ENCODE assay signal across 8 cellular contexts in genomic region chr16:80806957-80807356, GRCh38. TPM values are rescaled to one million over a fixed set of nuclear protein-coding genes. Genes with fewer than 3 reads are reported as not detected.
A peak's percentile ranks its signal among the peaks of the same experiment; 100 is the strongest.
DNase-seq lines count a peak whose midpoint lies in the region; ATAC-seq and TF ChIP-seq lines count a peak whose summit lies in the region.
"Had no signal": no experiment of that assay in that cellular context is flagged by ENCODE, and none has a peak within 500 bp of the region (broad histone marks: within the 10 kb centered on the region; RNA-seq: fewer than 3 reads in every experiment).

No MANE protein-coding gene starts in this region.

- H3K27me3 Mint-ChIP-seq in activated CD8-positive, alpha-beta T cell treated with anti-CD3 and anti-CD28 coated beads, Interleukin-2, amount 10 ng/mL, durations not matched to agents 7 days and 5 days (ENCODE audit: low read depth): peaks cover 11% of the 10 kb centered on the region
- H3K27me3 Mint-ChIP-seq in nephron progenitor cell (ENCODE audit: low read depth, poor library complexity): peaks cover 21% of the 10 kb centered on the region

- H3K4me3 Mint-ChIP-seq in activated CD8-positive, alpha-beta T cell treated with anti-CD3 and anti-CD28 coated beads, Interleukin-2, amount 10 ng/mL, durations not matched to agents 7 days and 5 days: no peak overlapping the region
- H3K4me3 Mint-ChIP-seq in stimulated activated effector memory CD8-positive, alpha-beta T cell treated with anti-CD3 and anti-CD28 coated beads, Interleukin-12 subunit alpha, Interleukin-12 subunit beta, amount 100 ng/mL, for 72 hours: peak overlapping the region; percentile 4
- H3K4me3 Mint-ChIP-seq in nephron progenitor cell: no peak overlapping the region

- peaks cover 26% of the 10 kb centered on the region for H3K4me1 Mint-ChIP-seq in activated CD8-positive, alpha-beta T cell treated with anti-CD3 and anti-CD28 coated beads, Interleukin-2, amount 10 ng/mL, durations not matched to agents 7 days and 5 days (ENCODE audit: low read depth)
- H3K4me1 Mint-ChIP-seq in stimulated activated effector memory CD8-positive, alpha-beta T cell treated with anti-CD3 and anti-CD28 coated beads, Interleukin-12 subunit alpha, Interleukin-12 subunit beta, amount 100 ng/mL, for 72 hours: peaks cover 33% of the 10 kb centered on the region
- H3K4me1 Mint-ChIP-seq in nephron progenitor cell: no peaks in the 10 kb centered on the region

- ATAC-seq in activated CD8-positive, alpha-beta T cell treated with anti-CD3 and anti-CD28 coated beads, Interleukin-2, amount 10 ng/mL, durations not matched to agents 7 days and 5 days: peak; percentile 17
- ATAC-seq in stimulated activated effector memory CD8-positive, alpha-beta T cell treated with anti-CD3 and anti-CD28 coated beads, Interleukin-12 subunit alpha, Interleukin-12 subunit beta, amount 100 ng/mL, for 72 hours: peak; percentile 83

- DNase-seq in Kasumi-1 (lab: John Stamatoyannopoulos, UW) (peak; percentile 24 to 40), fibroblast of pulmonary artery (ENCODE audit: low read depth) (peak; percentile 76), nephron progenitor cell (no peak), GM13977 (ENCODE audit: low spot score) (no peak), cerebellar nuclear complex (lab: John Stamatoyannopoulos, UW) (no peak)
- peak; percentile 67 for DNase-seq in activated CD8-positive, alpha-beta T cell treated with anti-CD3 and anti-CD28 coated beads, Interleukin-2, amount 10 ng/mL, durations not matched to agents 7 days and 5 days
- DNase-seq in stimulated activated effector memory CD8-positive, alpha-beta T cell treated with anti-CD3 and anti-CD28 coated beads, Interleukin-12 subunit alpha, Interleukin-12 subunit beta, amount 100 ng/mL, for 72 hours (ENCODE audit: low spot score in 2 of 2): peak in 1 of 2 donors; percentile 77
- DNase-seq: NCI-H1105 had no signal

- in situ Hi-C loops in GM13977 (cut with MboI; ENCODE audit: low pct_unique_long_range_greater_than_20kb, low sequenced_read_pairs, unreplicated experiment): no loop called here

- H3K4me3 ChIP-seq in fibroblast of pulmonary artery (replicated peaks; ENCODE audit: low read depth, low read length): no peak overlapping the region

- H3K36me3 Mint-ChIP-seq in activated CD8-positive, alpha-beta T cell treated with anti-CD3 and anti-CD28 coated beads, Interleukin-2, amount 10 ng/mL, durations not matched to agents 7 days and 5 days (ENCODE audit: low read depth): peaks cover 7% of the 10 kb centered on the region
- H3K36me3 Mint-ChIP-seq in stimulated activated effector memory CD8-positive, alpha-beta T cell treated with anti-CD3 and anti-CD28 coated beads, Interleukin-12 subunit alpha, Interleukin-12 subunit beta, amount 100 ng/mL, for 72 hours: peaks cover 4% of the 10 kb centered on the region
- H3K36me3 Mint-ChIP-seq in nephron progenitor cell (ENCODE audit: low read depth): no peaks in the 10 kb centered on the region

- peaks cover 8% of the 10 kb centered on the region for H3K9me3 Mint-ChIP-seq in activated CD8-positive, alpha-beta T cell treated with anti-CD3 and anti-CD28 coated beads, Interleukin-2, amount 10 ng/mL, durations not matched to agents 7 days and 5 days (ENCODE audit: insufficient read depth)
- H3K9me3 Mint-ChIP-seq in stimulated activated effector memory CD8-positive, alpha-beta T cell treated with anti-CD3 and anti-CD28 coated beads, Interleukin-12 subunit alpha, Interleukin-12 subunit beta, amount 100 ng/mL, for 72 hours: no peaks in the 10 kb centered on the region
- H3K9me3 Mint-ChIP-seq in nephron progenitor cell: peaks cover 11% of the 10 kb centered on the region

- TF ChIP-seq CTCF in fibroblast of pulmonary artery (IDR thresholded peaks at IDR 0.05; ENCODE audit: low read length, missing control alignments) (no peak), nephron progenitor cell (IDR thresholded peaks at IDR 0.05) (no peak), GM13977 (IDR thresholded peaks at IDR 0.05; ENCODE audit: extremely low read depth, insufficient read depth, missing control alignments) (no peak)

- H3K27ac Mint-ChIP-seq in activated CD8-positive, alpha-beta T cell treated with anti-CD3 and anti-CD28 coated beads, Interleukin-2, amount 10 ng/mL, durations not matched to agents 7 days and 5 days: peak overlapping the region; percentile 64
- H3K27ac Mint-ChIP-seq in stimulated activated effector memory CD8-positive, alpha-beta T cell treated with anti-CD3 and anti-CD28 coated beads, Interleukin-12 subunit alpha, Interleukin-12 subunit beta, amount 100 ng/mL, for 72 hours: no peak overlapping the region
- H3K27ac Mint-ChIP-seq in nephron progenitor cell: no peak overlapping the region

- CTCF ChIA-PET in activated CD8-positive, alpha-beta T cell treated with anti-CD3 and anti-CD28 coated beads, Interleukin-2, amount 10 ng/mL, durations not matched to agents 7 days and 5 days (lab: Charles Lee): interaction anchor here (1.3 to 4.9 kb wide), 2 partner anchors 227 to 280 kb away, joined by 4 to 37 read pairs; no protein-coding TSS in a partner anchor

- POLR2A ChIA-PET in activated CD8-positive, alpha-beta T cell treated with anti-CD3 and anti-CD28 coated beads, Interleukin-2, amount 10 ng/mL, durations not matched to agents 7 days and 5 days (lab: Charles Lee): interaction anchor here (0.9 kb wide), 1 partner anchor 226 kb away, joined by 3 read pairs; no protein-coding TSS in a partner anchor

RNA-seq across cellular contexts. Expression of gene CDYL2, which starts 2.6 kb away (rescaled TPM):
- total RNA-seq in activated CD8-positive, alpha-beta T cell treated with anti-CD3 and anti-CD28 coated beads, Interleukin-2, amount 10 ng/mL, durations not matched to agents 7 days and 5 days: 10 to 100 TPM; 15.5 to 16.5 TPM

Comparison
In these comparisons a context has a peak if more than half of its experiments do, and no peak if none do; other contexts are left out.
1. DNase-seq: peak in Kasumi-1 (2 of 2), activated CD8-positive, alpha-beta T cell treated with anti-CD3 and anti-CD28 coated beads, Interleukin-2, amount 10 ng/mL, durations not matched to agents 7 days and 5 days (single experiment) and fibroblast of pulmonary artery (single experiment); none in nephron progenitor cell (single experiment), GM13977 (single experiment) and cerebellar nuclear complex (0 of 2).